ENCODE assay signal across 18 cellular contexts in the genomic region with DNA sequence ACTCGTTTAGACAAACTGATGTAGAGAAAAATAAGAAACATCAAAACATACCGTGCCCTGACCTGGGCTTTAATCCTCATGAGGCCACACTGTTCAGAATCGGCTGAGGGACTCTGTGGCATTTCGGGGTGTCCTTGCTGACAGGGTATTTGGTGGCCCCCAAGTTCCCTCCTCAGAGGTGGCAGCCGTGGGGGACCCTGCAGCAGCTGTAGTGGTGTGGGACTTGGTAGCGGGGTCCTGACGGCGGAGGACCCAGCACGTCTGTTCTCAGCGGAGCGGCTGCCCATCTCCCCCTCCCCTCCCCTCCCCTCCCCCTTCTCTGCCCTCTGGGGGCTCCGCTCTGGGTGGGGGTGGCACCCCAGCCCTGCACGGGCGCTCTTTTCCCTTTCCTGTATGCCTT. TPM values are rescaled to one million over a fixed set of nuclear protein-coding genes. Genes with fewer than 3 reads are reported as not detected.
DNase-seq lines count a peak whose midpoint lies in the region; ATAC-seq and TF ChIP-seq lines count a peak whose summit lies in the region.
"Had no signal": no experiment of that assay in that cellular context is flagged by ENCODE, and none has a peak within 500 bp of the region (broad histone marks: within the 10 kb centered on the region; RNA-seq: fewer than 3 reads in every experiment).

No MANE protein-coding gene starts in this region.

- H3K27ac Mint-ChIP-seq in endodermal cell: no peak overlapping the region
- H3K27ac Mint-ChIP-seq: HFFc6 had no signal

- no peaks in the 10 kb centered on the region for H3K9me3 ChIP-seq in endodermal cell (ENCODE audit: control insufficient read depth, low read length)
- H3K9me3 ChIP-seq: HAP-1 had no signal

- H3K9me3 Mint-ChIP-seq in endodermal cell: no peaks in the 10 kb centered on the region
- H3K9me3 Mint-ChIP-seq: CD4-positive, alpha-beta memory T cell; HFFc6 had no signal

- 85 to 86% methylated on average over 4 to 7 of the region's 14 CpGs for WGBS in endodermal cell (ENCODE audit: insufficient coverage in 1 of 2, insufficient read length in 1 of 2), 2 experiments

- H3K27me3 ChIP-seq in H7 (ENCODE audit: control insufficient read depth, insufficient read depth, low read length) (no peaks in the 10 kb centered on the region), endodermal cell (ENCODE audit: control insufficient read depth, insufficient read depth, low read length, poor library complexity, severe bottlenecking) (peaks cover 10% of the 10 kb centered on the region)

- peaks cover 3% of the 10 kb centered on the region for H3K27me3 Mint-ChIP-seq in endodermal cell (ENCODE audit: insufficient read depth)

- H3K27ac ChIP-seq in endodermal cell (ENCODE audit: low read depth, low read length): no peak overlapping the region
- H3K27ac ChIP-seq: GM23248 had no signal

- no peaks in the 10 kb centered on the region for H3K36me3 Mint-ChIP-seq in endodermal cell (ENCODE audit: low read depth)
- H3K36me3 Mint-ChIP-seq: CD4-positive, alpha-beta memory T cell had no signal

- no peak overlapping the region for H3K4me3 Mint-ChIP-seq in endodermal cell
- H3K4me3 Mint-ChIP-seq: CD4-positive, alpha-beta memory T cell; HFFc6 had no signal

- H3K9ac ChIP-seq in endodermal cell (ENCODE audit: extremely low read depth, low read length, poor library complexity, severe bottlenecking): no peak overlapping the region
- H3K9ac ChIP-seq: GM23248 had no signal

- H3K36me3 ChIP-seq in H7 (replicated peaks; ENCODE audit: control insufficient read depth, insufficient read depth, low read length) (no peaks in the 10 kb centered on the region), endodermal cell (ENCODE audit: control insufficient read depth, insufficient read depth, low read length) (no peaks in the 10 kb centered on the region)
- H3K36me3 ChIP-seq: HAP-1 had no signal

- H3K4me1 ChIP-seq in endodermal cell (ENCODE audit: control insufficient read depth, insufficient read depth, low read length): no peaks in the 10 kb centered on the region
- H3K4me1 ChIP-seq: HAP-1 had no signal

- no peaks in the 10 kb centered on the region for H3K4me1 Mint-ChIP-seq in endodermal cell

- DNase-seq in H7 (peak; percentile 45), endodermal cell (peak; percentile 24), mesenteric fat pad (ENCODE audit: low spot score) (peak; percentile 55), NCI-H345 (lab: John Stamatoyannopoulos, UW) (no peak)
- DNase-seq: C1 segment of cervical spinal cord; Calu3; CD4-positive, alpha-beta memory T cell; COR-L47; DMS153; DND-41; GM23248; HFFc6 had no signal

- ATAC-seq in HG03457 (IDR thresholded peaks at IDR 0.05; ENCODE audit: unreplicated experiment) (no peak), GM21515 (IDR thresholded peaks at IDR 0.05; ENCODE audit: unreplicated experiment) (no peak)

- H3K4me3 ChIP-seq in H7 (ENCODE audit: insufficient read depth, low read depth, low read length) (no peak overlapping the region), endodermal cell (ENCODE audit: low read length) (no peak overlapping the region)
- H3K4me3 ChIP-seq: GM23248, HAP-1 had no signal

- no peak for TF ChIP-seq CTCF in endodermal cell (conservative IDR thresholded peaks at IDR 0.05)

RNA-seq across cellular contexts. Expression of gene KCNG2, which starts 18.4 kb away (rescaled TPM):
- 0.14 and 0.18 TPM in 2 replicates for total RNA-seq in H7 (2014; rRNA removed; shearing (Covaris generic))
- total RNA-seq in endodermal cell: not detected
- polyA plus RNA-seq in endodermal cell (2013, experiment 1 of 2): 0.32 TPM
- polyA plus RNA-seq in endodermal cell (2013, experiment 2 of 2): not detected
- total RNA-seq in mesenteric fat pad: 0.51 TPM
- total RNA-seq: A172; A673; Calu3; CD4-positive, alpha-beta memory T cell; GM23248; HFFc6 had no signal
- polyA plus RNA-seq: BJ; CD4-positive, alpha-beta memory T cell; GM23248 had no signal
